1 cellular context compared by ENCODE assay signal in genomic region chr17:78962345-78962983, GRCh38.
TF ChIP-seq lines count a peak whose summit lies in the region.

No MANE protein-coding gene starts in this region.

TF ChIP-seq in HepG2, 621 proteins besides CTCF, POLR2A, EP300 and RAD21 (continued from another document and continues in another):
- peak in 1 of 2 experiments; percentile 26; a peak in 1 of 4 replicates for TF ChIP-seq REST (IDR thresholded peaks at IDR 0.05; ENCODE audit: borderline replicate concordance in 1 of 2, low read depth in 1 of 2, low read length in 2 of 2)
- TF ChIP-seq ZFAT (CRISPR knock-in tag; conservative IDR thresholded peaks at IDR 0.05), result 0 out of 2 replicates have a peak, but pooled peaks have one; percentile 27
- 0 out of 2 replicates have a peak, but pooled peaks have one; percentile 8 for TF ChIP-seq MNT (IDR thresholded peaks at IDR 0.05)
- peak; percentile 94 for TF ChIP-seq NR2F2 (IDR thresholded peaks at IDR 0.05; ENCODE audit: borderline replicate concordance, low read depth)
- peak; percentile 82 for TF ChIP-seq GFI1 (CRISPR knock-in tag; IDR thresholded peaks at IDR 0.05; ENCODE audit: borderline replicate concordance)
- TF ChIP-seq ZBTB20 (CRISPR knock-in tag; IDR thresholded peaks at IDR 0.05; ENCODE audit: borderline replicate concordance, low read depth), result 0 out of 2 replicates have a peak, but pooled peaks have one; percentile 53
- peak; percentile 86 for TF ChIP-seq ZMYM3 (CRISPR knock-in tag; IDR thresholded peaks at IDR 0.05)
- no peak for TF ChIP-seq ZNF616 (CRISPR knock-in tag; IDR thresholded peaks at IDR 0.05; ENCODE audit: low read depth)
- peak; percentile 67 for TF ChIP-seq ZGPAT (CRISPR knock-in tag; IDR thresholded peaks at IDR 0.05)
- peak; percentile 69; the same call in 1 of the 2 replicates for TF ChIP-seq ARNT2 (CRISPR knock-in tag; IDR thresholded peaks at IDR 0.05; ENCODE audit: low read depth)
- no peak for TF ChIP-seq ZNF546 (CRISPR knock-in tag; conservative IDR thresholded peaks at IDR 0.05)
- no peak for TF ChIP-seq YEATS2 (CRISPR knock-in tag; IDR thresholded peaks at IDR 0.05; ENCODE audit: borderline replicate concordance)
- peak; percentile 94 for TF ChIP-seq ZNF121 (CRISPR knock-in tag; IDR thresholded peaks at IDR 0.05)
- no peak for TF ChIP-seq TEAD2 (CRISPR knock-in tag; IDR thresholded peaks at IDR 0.05)
- peak; percentile 82 for TF ChIP-seq TFE3 (CRISPR knock-in tag; IDR thresholded peaks at IDR 0.05)
- no peak for TF ChIP-seq THAP8 (CRISPR knock-in tag; IDR thresholded peaks at IDR 0.05; ENCODE audit: borderline replicate concordance)
- no peak for TF ChIP-seq CENPT (CRISPR knock-in tag; IDR thresholded peaks at IDR 0.05; ENCODE audit: low read depth)
- 0 out of 2 replicates have a peak, but pooled peaks have one; percentile 23 for TF ChIP-seq UBTF (CRISPR knock-in tag; IDR thresholded peaks at IDR 0.05)
- peak; percentile 94 for TF ChIP-seq ZNF431 (CRISPR knock-in tag; IDR thresholded peaks at IDR 0.05; ENCODE audit: borderline replicate concordance, low read depth)
- TF ChIP-seq TMF1 (CRISPR knock-in tag; IDR thresholded peaks at IDR 0.05; ENCODE audit: low read depth), result no peak
- TF ChIP-seq ZSCAN5A (CRISPR knock-in tag; IDR thresholded peaks at IDR 0.05; ENCODE audit: borderline replicate concordance), result no peak
- TF ChIP-seq SOX6 (IDR thresholded peaks at IDR 0.05), result no peak
- peak; percentile 84 for TF ChIP-seq SOX6 (CRISPR knock-in tag; IDR thresholded peaks at IDR 0.05)
- no peak for TF ChIP-seq ZNF777 (CRISPR knock-in tag; IDR thresholded peaks at IDR 0.05)
- peak; percentile 82 for TF ChIP-seq CHD2 (IDR thresholded peaks at IDR 0.05; ENCODE audit: low read depth, low read length)
- TF ChIP-seq ZFX (CRISPR knock-in tag; IDR thresholded peaks at IDR 0.05; ENCODE audit: low read depth), result peak; percentile 65
- TF ChIP-seq KDM5B (CRISPR knock-in tag; IDR thresholded peaks at IDR 0.05; ENCODE audit: borderline replicate concordance), result peak; percentile 50; the same call in 1 of the 2 replicates
- peak; percentile 73 for TF ChIP-seq RBAK (CRISPR knock-in tag; IDR thresholded peaks at IDR 0.05)
- peak; percentile 90 for TF ChIP-seq ZNF605 (CRISPR knock-in tag; IDR thresholded peaks at IDR 0.05)
- no peak for TF ChIP-seq NKX3-1 (CRISPR knock-in tag; IDR thresholded peaks at IDR 0.05)
- TF ChIP-seq ARNTL (CRISPR knock-in tag; IDR thresholded peaks at IDR 0.05), result peak; percentile 68; the same call in 1 of the 2 replicates
- TF ChIP-seq FOSL1 (CRISPR knock-in tag; IDR thresholded peaks at IDR 0.05; ENCODE audit: borderline replicate concordance), result peak; percentile 69; the same call in 1 of the 2 replicates
- no peak for TF ChIP-seq TBL1XR1 (IDR thresholded peaks at IDR 0.05; ENCODE audit: borderline replicate concordance, low read length, partially characterized antibody)
- TF ChIP-seq NR1H2 (CRISPR knock-in tag; IDR thresholded peaks at IDR 0.05; ENCODE audit: borderline replicate concordance, low read depth), result peak; percentile 30; the same call in 1 of the 2 replicates
- TF ChIP-seq ATF7-NPFF (CRISPR knock-in tag; IDR thresholded peaks at IDR 0.05; ENCODE audit: low read depth), result peak; percentile 69; the same call in 1 of the 2 replicates
- TF ChIP-seq FOXP1 (IDR thresholded peaks at IDR 0.05), result no peak
- TF ChIP-seq FOXP1 (CRISPR knock-in tag; IDR thresholded peaks at IDR 0.05), result peak; percentile 71
- TF ChIP-seq MEF2D (CRISPR knock-in tag; IDR thresholded peaks at IDR 0.05), result peak; percentile 89
- 0 out of 2 replicates have a peak, but pooled peaks have one; percentile 6 for TF ChIP-seq ZNF703 (CRISPR knock-in tag; IDR thresholded peaks at IDR 0.05; ENCODE audit: borderline replicate concordance)
- TF ChIP-seq ZNF225 (CRISPR knock-in tag; IDR thresholded peaks at IDR 0.05), result 0 out of 2 replicates have a peak, but pooled peaks have one; percentile 26
- TF ChIP-seq ZNF782 (CRISPR knock-in tag; IDR thresholded peaks at IDR 0.05; ENCODE audit: borderline replicate concordance), result peak; percentile 22; the same call in 1 of the 2 replicates
- no peak for TF ChIP-seq ZBTB21 (CRISPR knock-in tag; IDR thresholded peaks at IDR 0.05)
- peak; percentile 93 for TF ChIP-seq NR2F6 (IDR thresholded peaks at IDR 0.05)
- peak; percentile 80 for TF ChIP-seq NR2F6 (CRISPR knock-in tag; IDR thresholded peaks at IDR 0.05)
- 0 out of 2 replicates have a peak, but pooled peaks have one; percentile 31 for TF ChIP-seq ZNF124 (CRISPR knock-in tag; IDR thresholded peaks at IDR 0.05)
- peak; percentile 96 for TF ChIP-seq NCOR1 (IDR thresholded peaks at IDR 0.05; ENCODE audit: borderline replicate concordance, low read length)
- TF ChIP-seq ZNF567 (CRISPR knock-in tag; IDR thresholded peaks at IDR 0.05; ENCODE audit: borderline replicate concordance), result peak; percentile 82; the same call in 1 of the 2 replicates
- peak in 1 of 2 experiments; percentile 60; a peak in 1 of 4 replicates for TF ChIP-seq KLF16 (CRISPR knock-in tag; IDR thresholded peaks at IDR 0.05)
- peak; percentile 66 for TF ChIP-seq ZSCAN9 (CRISPR knock-in tag; IDR thresholded peaks at IDR 0.05; ENCODE audit: borderline replicate concordance)
- TF ChIP-seq PITX1 (CRISPR knock-in tag; IDR thresholded peaks at IDR 0.05), result peak; percentile 94
- peak; percentile 66 for TF ChIP-seq ZNF574 (CRISPR knock-in tag; IDR thresholded peaks at IDR 0.05)
- TF ChIP-seq ZNF230 (CRISPR knock-in tag; IDR thresholded peaks at IDR 0.05), result no peak
- peak; percentile 86 for TF ChIP-seq ELF1 (CRISPR knock-in tag; IDR thresholded peaks at IDR 0.05)
- TF ChIP-seq MXD1 (CRISPR knock-in tag; IDR thresholded peaks at IDR 0.05), result no peak
- peak; percentile 92 for TF ChIP-seq SKI (IDR thresholded peaks at IDR 0.05; ENCODE audit: partially characterized antibody)
